25 cellular contexts compared by ENCODE assay signal in the genomic region with DNA sequence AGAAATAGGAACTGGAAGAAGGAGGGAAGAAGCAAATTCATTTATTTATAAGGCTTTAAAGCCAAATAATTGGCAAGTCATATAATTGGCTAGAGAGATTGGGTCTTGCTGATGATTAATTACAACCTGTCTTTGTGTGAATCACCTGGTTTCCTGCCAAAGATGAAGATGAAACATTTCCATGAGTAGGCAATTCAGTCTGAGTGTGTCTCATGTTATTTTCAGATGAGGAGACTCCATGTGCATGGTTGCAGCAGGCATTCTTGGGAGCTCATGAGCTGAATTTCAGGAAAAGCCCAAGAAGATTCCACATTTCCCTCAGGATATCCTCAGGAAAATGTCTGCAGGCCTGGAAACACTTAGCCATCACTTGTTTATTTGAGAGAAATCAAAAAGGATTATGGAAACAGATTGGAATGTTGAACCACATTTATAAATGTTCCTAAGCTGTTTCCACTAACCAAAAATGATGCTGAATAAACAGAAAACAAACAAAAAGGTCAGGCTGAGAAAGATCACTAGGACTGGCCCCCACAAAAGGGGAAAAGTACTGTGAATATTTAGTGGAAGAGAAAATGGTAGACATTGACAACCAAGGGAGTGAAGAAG.
DNase-seq lines count a peak whose midpoint lies in the region; ATAC-seq, FAIRE-seq and TF ChIP-seq lines count a peak whose summit lies in the region.
"Had no signal": no experiment of that assay in that cellular context is flagged by ENCODE, and none has a peak within 500 bp of the region (broad histone marks: within the 10 kb centered on the region; RNA-seq: fewer than 3 reads in every experiment).

No MANE protein-coding gene starts in this region.

- no peak for TF ChIP-seq CTCF in endothelial cell of umbilical vein (IDR thresholded peaks at IDR 0.05; ENCODE audit: extremely low read depth in 1 of 2, insufficient read depth in 1 of 2, low read depth in 1 of 2, low read length in 2 of 2)

- H3K79me2 ChIP-seq in endothelial cell of umbilical vein (ENCODE audit: control insufficient read depth, insufficient read depth, low read length), result no peaks in the 10 kb centered on the region

- H3K27ac ChIP-seq in endothelial cell of umbilical vein (ENCODE audit: insufficient read depth, low read depth, low read length), result peak overlapping the region; percentile 37
- H3K27ac ChIP-seq: esophagus squamous epithelium, right lobe of liver, thyroid gland had no signal

- H3K27me3 ChIP-seq in endothelial cell of umbilical vein (ENCODE audit: control insufficient read depth in 2 of 2, insufficient read depth in 2 of 2, low read length in 2 of 2), result no peaks in the 10 kb centered on the region
- H3K27me3 ChIP-seq: esophagus squamous epithelium, right lobe of liver, thyroid gland had no signal

- H3K9me1 ChIP-seq in endothelial cell of umbilical vein (replicated peaks; ENCODE audit: control insufficient read depth, extremely low read depth, insufficient read depth, low read length), result no peaks in the 10 kb centered on the region

- no peaks in the 10 kb centered on the region for H3K9me3 ChIP-seq in endothelial cell of umbilical vein (replicated peaks; ENCODE audit: control insufficient read depth, insufficient read depth, low read length)
- H3K9me3 ChIP-seq: esophagus squamous epithelium, right lobe of liver, thyroid gland had no signal

- no TSS peak for BruUV-seq in endothelial cell of umbilical vein (replicated peaks; lab: Mats Ljungman, UMichigan)

- H2AFZ ChIP-seq in endothelial cell of umbilical vein (ENCODE audit: low read depth, low read length), result no peak overlapping the region

- FAIRE-seq in endothelial cell of umbilical vein (lab: Jason Lieb, UNC), result peak; percentile 79
- FAIRE-seq: GM12892 had no signal

- H3K4me3 ChIP-seq in endothelial cell of umbilical vein (replicated peaks in 1 of 3; ENCODE audit: insufficient read depth in 1 of 3, low read depth in 1 of 3, low read length in 3 of 3), result no peak overlapping the region
- H3K4me3 ChIP-seq: esophagus squamous epithelium, lung, right lobe of liver, thyroid gland had no signal

- dilution Hi-C loops in endothelial cell of umbilical vein (cut with MboI; ENCODE audit: extremely low pct_ligation_motif_present, low sequenced_read_pairs), result no loop called here

- H3K4me2 ChIP-seq in endothelial cell of umbilical vein (ENCODE audit: insufficient read depth, low read length), result no peak overlapping the region

- no peak for ATAC-seq in HG03457 (IDR thresholded peaks at IDR 0.05; ENCODE audit: unreplicated experiment)
- ATAC-seq: right lobe of liver; stimulated activated naive CD8-positive, alpha-beta T cell treated with anti-CD3 and anti-CD28 coated beads, Interleukin-15, Interleukin-2, amounts not matched to agents 100 U/mL and 50 U/mL, for 24 hours had no signal

- CTCF ChIA-PET in endothelial cell of umbilical vein (lab: Charles Lee), result no interaction called here

- peaks cover 7% of the 10 kb centered on the region for H3K4me1 ChIP-seq in endothelial cell of umbilical vein (ENCODE audit: control insufficient read depth, extremely low read depth, insufficient read depth, low read length)
- H3K4me1 ChIP-seq: esophagus squamous epithelium, right lobe of liver, thyroid gland had no signal

- no peaks in the 10 kb centered on the region for H4K20me1 ChIP-seq in endothelial cell of umbilical vein (replicated peaks; ENCODE audit: control insufficient read depth, extremely low read depth, insufficient read depth, low read length)

- DNase-seq in ELR (ENCODE audit: low read depth) (peak; percentile 44), NCI-H446 treated with DMSO at 0.1 percent for 48 hours (lab: John Stamatoyannopoulos, UW) (peak; percentile 4), endothelial cell of umbilical vein (ENCODE audit: low read depth, low spot score) (peak; percentile 74), renal cortical epithelial cell (ENCODE audit: low read depth) (peak; percentile 8), NCI-H1092 (lab: John Stamatoyannopoulos, UW) (no peak), GDM1 (lab: John Stamatoyannopoulos, UW) (no peak)
- DNase-seq: activated CD4-positive, alpha-beta T cell treated with anti-CD3 and anti-CD28 coated beads, Interleukin-2, amount 10 ng/mL, durations not matched to agents 7 days and 5 days; activated naive CD8-positive, alpha-beta T cell treated with anti-CD3 and anti-CD28 coated beads, Interleukin-2, amount 10 ng/mL, durations not matched to agents 7 days and 5 days; AML-193; CD8-positive, alpha-beta memory T cell; effector CD4-positive, alpha-beta T cell; esophagus squamous epithelium; H9; kidney glomerular epithelial cell; NCI-H1048; NCI-H2029 treated with DMSO at 0.1 percent for 48 hours; OCI-M1; posterior cingulate gyrus; right lobe of liver; Right ventricle myocardium superior; stimulated activated naive CD8-positive, alpha-beta T cell treated with anti-CD3 and anti-CD28 coated beads, Interleukin-15, Interleukin-2, amounts not matched to agents 100 U/mL and 50 U/mL, for 24 hours; thyroid gland had no signal

- intact Hi-C loops in endothelial cell of umbilical vein (cut with micrococcal nuclease), result loop anchor here (1.0 to 10.0 kb wide), 3 partner anchors 87 to 201 kb away; no protein-coding TSS in a partner anchor

- no peak for TF ChIP-seq POLR2A in endothelial cell of umbilical vein (IDR thresholded peaks at IDR 0.05; ENCODE audit: low read depth, low read length)

- no peak overlapping the region for H3K9ac ChIP-seq in endothelial cell of umbilical vein (replicated peaks; ENCODE audit: extremely low read depth, insufficient read depth, low read length)

- POLR2A ChIA-PET in endothelial cell of umbilical vein (lab: Charles Lee), result no interaction called here

- H3K36me3 ChIP-seq in endothelial cell of umbilical vein (ENCODE audit: control insufficient read depth in 2 of 2, extremely low read depth in 1 of 2, insufficient read depth in 2 of 2, low read length in 2 of 2), result no peaks in the 10 kb centered on the region
- H3K36me3 ChIP-seq: esophagus squamous epithelium, right lobe of liver, thyroid gland had no signal

TF ChIP-seq in endothelial cell of umbilical vein, 7 proteins besides CTCF, POLR2A, EP300 and RAD21:
- TF ChIP-seq MYC (IDR thresholded peaks at IDR 0.05; ENCODE audit: low read depth, low read length) (no peak), JUN (IDR thresholded peaks at IDR 0.05; ENCODE audit: borderline replicate concordance, insufficient read depth, insufficient read length, low read depth) (peak; percentile 15)

Comparison
In these comparisons a context has a peak if more than half of its experiments do, and no peak if none do; other contexts are left out.
1. DNase-seq: peak in ELR (single experiment), NCI-H446 treated with DMSO at 0.1 percent for 48 hours (single experiment), endothelial cell of umbilical vein (single experiment) and renal cortical epithelial cell (single experiment); none in NCI-H1092 (single experiment) and GDM1 (single experiment).